Comparison of ENCODE assay signal across 9 cellular contexts in the genomic region with DNA sequence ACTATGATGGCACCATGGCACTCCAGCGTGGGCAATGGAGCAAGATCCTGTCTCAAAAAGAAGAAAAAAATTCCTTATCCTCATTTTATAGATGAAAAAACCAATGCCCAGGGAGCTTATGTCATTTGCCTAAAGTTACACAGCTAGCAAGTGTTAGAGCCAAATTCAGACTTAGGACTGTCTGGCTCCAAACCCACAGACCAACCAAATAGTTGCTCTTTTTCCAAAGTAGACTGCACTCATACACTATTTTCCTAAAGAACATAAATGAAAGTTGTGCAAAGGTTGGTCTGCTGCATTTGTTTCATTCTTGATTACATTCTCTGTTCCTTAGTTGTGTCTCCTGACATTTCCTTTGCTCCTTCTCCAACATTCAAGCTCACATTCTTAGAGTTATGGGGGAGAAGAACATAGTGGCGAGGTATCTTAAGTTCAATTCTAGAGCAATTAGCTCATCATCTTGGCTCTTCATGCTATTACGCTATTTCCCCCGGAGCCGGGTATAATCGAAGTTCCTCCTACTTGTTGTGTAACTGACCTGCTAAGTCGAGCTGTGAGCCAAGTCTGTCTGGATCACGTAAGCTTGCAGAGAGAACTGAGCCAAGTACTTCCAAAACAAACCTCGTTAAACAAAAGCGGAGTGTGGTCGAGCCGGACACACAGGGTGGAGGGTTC.
DNase-seq lines count a peak whose midpoint lies in the region; ATAC-seq and TF ChIP-seq lines count a peak whose summit lies in the region.
"Had no signal": no experiment of that assay in that cellular context is flagged by ENCODE, and none has a peak within 500 bp of the region (broad histone marks: within the 10 kb centered on the region; RNA-seq: fewer than 3 reads in every experiment).

No MANE protein-coding gene starts in this region.

- POLR2A ChIA-PET in RWPE1 (lab: Yijun Ruan, JAX; ENCODE audit: low non-redundant PET), result interaction anchor here (0.8 kb wide), 1 partner anchor 11 kb away, joined by 3 read pairs; no protein-coding TSS in a partner anchor

- DNase-seq in Ammon's horn (ENCODE audit: low spot score) (peak; percentile 23), RWPE1 (ENCODE audit: low spot score) (peak; percentile 45), fibroblast of the aortic adventitia (ENCODE audit: low read depth) (peak; percentile 99), pons (ENCODE audit: low spot score) (peak; percentile 46), 8988T (no peak), NCI-H2081 (lab: John Stamatoyannopoulos, UW) (no peak)
- DNase-seq: NCI-H524 had no signal

- ATAC-seq in GM21723 (IDR thresholded peaks at IDR 0.05; ENCODE audit: unreplicated experiment) (no peak), GM19395 (IDR thresholded peaks at IDR 0.05; ENCODE audit: unreplicated experiment) (no peak)

- H3K27ac ChIP-seq in RWPE1, result no peak overlapping the region

- peak overlapping the region; percentile 44 for H3K4me3 ChIP-seq in fibroblast of the aortic adventitia (ENCODE audit: low read depth, low read length)

- CTCF ChIA-PET in RWPE1 (lab: Yijun Ruan, JAX), result interaction anchor here (0.6 kb wide), 1 partner anchor 801 kb away, joined by 4 read pairs; no protein-coding TSS in a partner anchor

- TF ChIP-seq CTCF in RWPE1 (conservative IDR thresholded peaks at IDR 0.05; ENCODE audit: low read depth) (no peak), fibroblast of the aortic adventitia (IDR thresholded peaks at IDR 0.05; ENCODE audit: insufficient read depth, low read length) (no peak)

Comparison
In these comparisons a context has a peak if more than half of its experiments do, and no peak if none do; other contexts are left out.
1. DNase-seq: peak in Ammon's horn (single experiment), RWPE1 (single experiment), fibroblast of the aortic adventitia (single experiment) and pons (single experiment); none in 8988T (single experiment) and NCI-H2081 (0 of 2).